In genomic region chr10:37976091-37976879, GRCh38 we compare ENCODE assay signal across 8 cellular contexts. TPM values are rescaled to one million over a fixed set of nuclear protein-coding genes. Genes with fewer than 3 reads are reported as not detected.
DNase-seq lines count a peak whose midpoint lies in the region; ATAC-seq and TF ChIP-seq lines count a peak whose summit lies in the region.

Gene ZNF25 (minus strand): TSS chr10:37976647. CDS start chr10:37971722, 4,925 bp downstream.

- H3K27ac Mint-ChIP-seq in activated naive CD8-positive, alpha-beta T cell treated with anti-CD3 and anti-CD28 coated beads, Interleukin-2, amount 10 ng/mL, durations not matched to agents 7 days and 5 days = peak within 1 kb of the TSS; percentile 95
- peak within 1 kb of the TSS; percentile 86 for H3K27ac Mint-ChIP-seq in osteocyte (ENCODE audit: unreplicated experiment)

- ATAC-seq in HG02623 (IDR thresholded peaks at IDR 0.05; ENCODE audit: unreplicated experiment) = peak; percentile 94
- ATAC-seq in activated naive CD8-positive, alpha-beta T cell treated with anti-CD3 and anti-CD28 coated beads, Interleukin-2, amount 10 ng/mL, durations not matched to agents 7 days and 5 days (ENCODE audit: low read depth) = peak; percentile 93

- peak within 1 kb of the TSS; percentile 92 for H3K4me3 Mint-ChIP-seq in activated naive CD8-positive, alpha-beta T cell treated with anti-CD3 and anti-CD28 coated beads, Interleukin-2, amount 10 ng/mL, durations not matched to agents 7 days and 5 days
- peak within 1 kb of the TSS; percentile 85 for H3K4me3 Mint-ChIP-seq in osteocyte (ENCODE audit: unreplicated experiment)

- peak within 1 kb of the TSS; percentile 97 for H3K27ac ChIP-seq in thymus (ENCODE audit: low read depth)

- H3K9me3 Mint-ChIP-seq in activated naive CD8-positive, alpha-beta T cell treated with anti-CD3 and anti-CD28 coated beads, Interleukin-2, amount 10 ng/mL, durations not matched to agents 7 days and 5 days = peaks cover 3% of the 10 kb centered on the region
- H3K9me3 Mint-ChIP-seq in osteocyte (ENCODE audit: unreplicated experiment) = peaks cover 8% of the 10 kb centered on the region

- H3K4me1 ChIP-seq in thymus (ENCODE audit: control insufficient read depth, insufficient read depth, low read length) = peaks cover 4% of the 10 kb centered on the region

- intact Hi-C loops in head of caudate nucleus (cut with DNase I) = loop anchor here (1.0 to 5.0 kb wide), 3 partner anchors 34 to 119 kb away; partner anchors contain the start of genes ZNF248, ZNF33A and ZNF37A

- WGBS in thymus = under 1% methylated on average over 66 of the region's 66 CpGs

- POLR2A ChIA-PET in activated naive CD8-positive, alpha-beta T cell treated with anti-CD3 and anti-CD28 coated beads, Interleukin-2, amount 10 ng/mL, durations not matched to agents 7 days and 5 days (lab: Charles Lee) = interaction anchor here (0.7 to 2.5 kb wide), 7 partner anchors 34 to 426 kb away, joined by 3 to 20 read pairs (median 4); partner anchors contain the start of genes ZNF33A and ZNF37A

- H3K4me3 ChIP-seq in GM12864 (ENCODE audit: low read depth, low read length) (peak within 1 kb of the TSS; percentile 91), thymus (ENCODE audit: low read length) (peak within 1 kb of the TSS; percentile 68)

- H3K27me3 Mint-ChIP-seq in activated naive CD8-positive, alpha-beta T cell treated with anti-CD3 and anti-CD28 coated beads, Interleukin-2, amount 10 ng/mL, durations not matched to agents 7 days and 5 days = no peaks in the 10 kb centered on the region
- peaks cover 3% of the 10 kb centered on the region for H3K27me3 Mint-ChIP-seq in osteocyte (ENCODE audit: unreplicated experiment)

- peaks cover 18% of the 10 kb centered on the region for H3K36me3 Mint-ChIP-seq in activated naive CD8-positive, alpha-beta T cell treated with anti-CD3 and anti-CD28 coated beads, Interleukin-2, amount 10 ng/mL, durations not matched to agents 7 days and 5 days
- peaks cover 8% of the 10 kb centered on the region for H3K36me3 Mint-ChIP-seq in osteocyte (ENCODE audit: unreplicated experiment)

- no peaks in the 10 kb centered on the region for H3K27me3 ChIP-seq in thymus (ENCODE audit: control insufficient read depth, insufficient read depth)

- no peaks in the 10 kb centered on the region for H3K36me3 ChIP-seq in thymus (ENCODE audit: control insufficient read depth, insufficient read depth)

- peak; percentile 99 for DNase-seq in GM12864 (ENCODE audit: low read depth)
- peak; percentile 97 for DNase-seq in NCI-H1092 treated with DMSO at 0.1 percent for 48 hours (lab: John Stamatoyannopoulos, UW)
- DNase-seq in SKM-1 (lab: John Stamatoyannopoulos, UW; ENCODE audit: unreplicated experiment) = peak; percentile 83
- peak; percentile 93 for DNase-seq in activated naive CD8-positive, alpha-beta T cell treated with anti-CD3 and anti-CD28 coated beads, Interleukin-2, amount 10 ng/mL, durations not matched to agents 7 days and 5 days
- DNase-seq in head of caudate nucleus = peak; percentile 97 to 100 (median 99)
- DNase-seq in osteocyte (ENCODE audit: extremely low spot score, unreplicated experiment) = peak; percentile 98

- TF ChIP-seq CTCF in GM12864 (IDR thresholded peaks at IDR 0.05; ENCODE audit: low read depth, low read length, missing control alignments) = peak; percentile 92
- TF ChIP-seq CTCF in osteocyte (IDR thresholded peaks at IDR 0.05) = peak; percentile 88

- no peaks in the 10 kb centered on the region for H3K9me3 ChIP-seq in thymus (ENCODE audit: control insufficient read depth)

- H3K4me1 Mint-ChIP-seq in activated naive CD8-positive, alpha-beta T cell treated with anti-CD3 and anti-CD28 coated beads, Interleukin-2, amount 10 ng/mL, durations not matched to agents 7 days and 5 days = peaks cover 24% of the 10 kb centered on the region
- H3K4me1 Mint-ChIP-seq in osteocyte (ENCODE audit: unreplicated experiment) = peaks cover 18% of the 10 kb centered on the region

RNA-seq across cellular contexts. Expression of gene ZNF25, which starts in this region (rescaled TPM):
- 1 to 10 TPM; 8.4 to 9.2 TPM for total RNA-seq in activated naive CD8-positive, alpha-beta T cell treated with anti-CD3 and anti-CD28 coated beads, Interleukin-2, amount 10 ng/mL, durations not matched to agents 7 days and 5 days
- total RNA-seq in osteocyte = 11.5 and 15.1 TPM in 2 replicates
- polyA plus RNA-seq in thymus = 10.4 TPM

Comparison
In these comparisons a context has a peak if more than half of its experiments do, and no peak if none do; other contexts are left out.
1. Peak in every context shown above with its lines: DNase-seq, ATAC-seq, H3K4me3 ChIP-seq and H3K27ac ChIP-seq.